In the genomic region with DNA sequence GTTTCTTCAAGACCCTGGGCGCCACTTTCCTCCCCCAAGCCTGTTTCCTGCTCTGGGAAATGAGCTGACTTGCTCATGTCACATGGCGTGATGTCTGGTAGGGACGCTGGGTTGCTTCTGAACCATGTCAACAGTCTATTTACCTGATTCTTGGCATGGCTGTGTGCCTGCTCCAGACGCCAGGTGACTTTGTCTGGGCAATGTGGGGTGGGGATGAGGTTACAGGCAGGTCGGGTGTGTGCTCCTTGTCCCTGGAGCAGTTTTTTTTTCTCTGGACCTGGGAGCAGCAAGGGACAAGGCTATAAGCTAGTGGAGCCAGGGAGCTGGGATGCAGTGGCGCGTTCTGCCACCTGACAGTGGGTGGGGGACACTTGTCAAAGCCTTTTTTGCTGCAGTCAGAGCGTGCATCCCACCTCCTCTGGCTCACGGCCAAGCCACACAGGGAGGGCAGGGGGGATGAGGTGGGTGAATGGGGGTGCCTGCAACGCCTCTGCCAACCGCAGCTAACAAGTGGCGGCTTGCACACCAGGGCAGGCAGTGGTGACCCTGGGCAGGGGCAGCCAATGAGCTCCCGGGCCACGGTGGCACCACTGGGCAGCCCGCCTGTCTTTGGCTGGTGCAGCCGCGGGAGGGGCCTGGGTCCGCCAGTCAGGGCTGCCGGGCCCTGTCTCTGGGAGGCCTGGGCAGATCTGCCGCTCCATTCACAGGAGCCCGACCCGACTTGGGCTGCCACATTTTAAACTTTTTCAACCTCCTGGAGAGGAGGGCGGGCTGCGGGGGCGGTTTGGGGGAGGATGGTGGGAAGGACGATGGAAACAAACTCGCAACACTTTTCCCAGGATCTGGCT, we compare ENCODE assay signal across 8 cellular contexts. TPM values are rescaled to one million over a fixed set of nuclear protein-coding genes. Genes with fewer than 3 reads are reported as not detected.
DNase-seq lines count a peak whose midpoint lies in the region; ATAC-seq, FAIRE-seq and TF ChIP-seq lines count a peak whose summit lies in the region.

No MANE protein-coding gene starts in this region.

- H3K36me3 ChIP-seq in colonic mucosa (no peaks in the 10 kb centered on the region), HepG2 (replicated peaks in 1 of 2; ENCODE audit: control insufficient read depth in 1 of 2, insufficient read depth in 2 of 2, low read length in 2 of 2) (peaks cover 3 to 12% of the 10 kb centered on the region in 2 experiments; a peak in 4 of 5 replicates)

- in situ Hi-C loops in HepG2 (cut with HindIII; ENCODE audit: extremely low pct_ligation_motif_present, low pct_unique_long_range_greater_than_20kb): loop anchor here (10.0 to 25.0 kb wide), 2 partner anchors 244 to 367 kb away; partner anchors contain the start of genes CHST3 and SPOCK2

- 14% methylated on average over 11 of the region's 27 CpGs for WGBS in HepG2 (ENCODE audit: low lambda C conversion rate)

- ATAC-seq in HG03066 (IDR thresholded peaks at IDR 0.05; ENCODE audit: low read depth, unreplicated experiment) (peak; percentile 34), HepG2 (peak; percentile 82), HG02970 (IDR thresholded peaks at IDR 0.05; ENCODE audit: low FRiP score, unreplicated experiment) (no peak)

- peak overlapping the region; percentile 76 for H3K4me2 ChIP-seq in HepG2 (ENCODE audit: low read depth, low read length)

- H3K27me3 Mint-ChIP-seq in activated CD4-positive, alpha-beta T cell treated with anti-CD3 and anti-CD28 coated beads, Interleukin-2, amount 10 ng/mL, durations not matched to agents 24 days and 14 days: no peaks in the 10 kb centered on the region

- H4K20me1 ChIP-seq in HepG2 (ENCODE audit: insufficient read depth, low read length): no peaks in the 10 kb centered on the region

- peak overlapping the region; percentile 86 for H3K27ac ChIP-seq in colonic mucosa
- H3K27ac ChIP-seq in HepG2 (ENCODE audit: extremely low read length, insufficient read depth, low read length): peak overlapping the region; percentile 91

- CTCF ChIA-PET in HepG2 (lab: Yijun Ruan, JAX; ENCODE audit: low intra/inter-chr PET ratio, low total read pairs): no interaction called here

- H3K9ac ChIP-seq in colonic mucosa (ENCODE audit: low read depth in 2 of 2, low read length in 2 of 2) (peak overlapping the region; percentile 41 to 75), HepG2 (ENCODE audit: insufficient read depth, low read depth, low read length) (peak overlapping the region; percentile 69)

- peak in 1 of 2 experiments; percentile 44; a peak in 1 of 4 replicates for TF ChIP-seq EP300 in HepG2 (IDR thresholded peaks at IDR 0.05; ENCODE audit: low read depth in 2 of 2, low read length in 2 of 2)
- TF ChIP-seq EP300 in HepG2 (CRISPR knock-in tag; IDR thresholded peaks at IDR 0.05; ENCODE audit: borderline replicate concordance): peak; percentile 35; the same call in 1 of the 2 replicates

- no peaks in the 10 kb centered on the region for H3K27me3 ChIP-seq in colonic mucosa
- H3K27me3 ChIP-seq in HepG2 (ENCODE audit: control insufficient read depth in 1 of 2, insufficient read depth in 2 of 2, low read length in 2 of 2): no peaks in the 10 kb centered on the region

- peaks cover 26% of the 10 kb centered on the region for H3K36me3 Mint-ChIP-seq in activated CD4-positive, alpha-beta T cell treated with anti-CD3 and anti-CD28 coated beads, Interleukin-2, amount 10 ng/mL, durations not matched to agents 24 days and 14 days (ENCODE audit: low read depth)

- peak overlapping the region; percentile 88 for H3K4me3 Mint-ChIP-seq in activated CD4-positive, alpha-beta T cell treated with anti-CD3 and anti-CD28 coated beads, Interleukin-2, amount 10 ng/mL, durations not matched to agents 24 days and 14 days

- POLR2A ChIA-PET in HepG2 (lab: Yijun Ruan, JAX): interaction anchor here (0.5 to 3.9 kb wide), 15 partner anchors 9 to 481 kb away, joined by 3 to 70 read pairs (median 4); partner anchors contain the start of genes ANAPC16, ASCC1, DDIT4 and DNAJB12

- TSS peak; percentile 29 for BruUV-seq in HepG2 (replicated peaks; lab: Mats Ljungman, UMichigan)

- no peak overlapping the region for H2AFZ ChIP-seq in HepG2 (ENCODE audit: low read length)

- intact Hi-C loops in activated CD4-positive, alpha-beta T cell treated with anti-CD3 and anti-CD28 coated beads, Interleukin-2, amount 10 ng/mL, durations not matched to agents 24 days and 14 days (cut with micrococcal nuclease): loop anchor here (1.0 to 10.0 kb wide), 3 partner anchors 11 to 397 kb away; partner anchors contain the start of gene SPOCK2
- intact Hi-C loops in colonic mucosa (cut with DNase I) (loop anchor here (2.0 kb wide), 1 partner anchor 57 kb away; no protein-coding TSS in a partner anchor), HepG2 (cut with micrococcal nuclease; ENCODE audit: unreplicated experiment) (no loop called here)

- no peak for TF ChIP-seq RAD21 in HepG2 (CRISPR knock-in tag; IDR thresholded peaks at IDR 0.05)

- DNase-seq in GM12865 (ENCODE audit: low read depth): peak; percentile 96
- peak; percentile 97 for DNase-seq in NCI-H226
- peak; percentile 93 for DNase-seq in activated CD4-positive, alpha-beta T cell treated with anti-CD3 and anti-CD28 coated beads, Interleukin-2, amount 10 ng/mL, durations not matched to agents 24 days and 14 days
- DNase-seq in colonic mucosa: peak; percentile 87
- DNase-seq in HepG2 (ENCODE audit: low spot score): peak; percentile 91
- peak; percentile 73 to 86 for DNase-seq in stimulated activated CD4-positive, alpha-beta T cell treated with anti-CD3 and anti-CD28 coated beads, Interleukin-2, amount 100 ng/mL, for 48 hours

- peak overlapping the region; percentile 99 for H3K27ac Mint-ChIP-seq in activated CD4-positive, alpha-beta T cell treated with anti-CD3 and anti-CD28 coated beads, Interleukin-2, amount 10 ng/mL, durations not matched to agents 24 days and 14 days

- peak overlapping the region; percentile 48 for H3K4me3 ChIP-seq in GM12865 (ENCODE audit: low read depth, low read length)
- H3K4me3 ChIP-seq in colonic mucosa: no peak overlapping the region
- H3K4me3 ChIP-seq in HepG2 (replicated peaks in 1 of 3; ENCODE audit: insufficient read depth in 1 of 3, low read depth in 2 of 3, low read length in 3 of 3): peak overlapping the region; percentile 13 to 65 (median 22); a peak in 4 of 6 replicates

- H3K9me3 Mint-ChIP-seq in activated CD4-positive, alpha-beta T cell treated with anti-CD3 and anti-CD28 coated beads, Interleukin-2, amount 10 ng/mL, durations not matched to agents 24 days and 14 days: no peaks in the 10 kb centered on the region

- peaks cover 81% of the 10 kb centered on the region for H3K4me1 Mint-ChIP-seq in activated CD4-positive, alpha-beta T cell treated with anti-CD3 and anti-CD28 coated beads, Interleukin-2, amount 10 ng/mL, durations not matched to agents 24 days and 14 days

- H3K9me3 ChIP-seq in colonic mucosa (no peaks in the 10 kb centered on the region), HepG2 (ENCODE audit: low read length) (no peaks in the 10 kb centered on the region)

- peak; percentile 72 for FAIRE-seq in HepG2 (lab: Jason Lieb, UNC)

- TF ChIP-seq CTCF in GM12865 (IDR thresholded peaks at IDR 0.05; ENCODE audit: insufficient read depth, low read depth, low read length, missing control alignments) (peak; percentile 18), colonic mucosa (IDR thresholded peaks at IDR 0.05) (peak; percentile 20), HepG2 (CRISPR knock-in tag; IDR thresholded peaks at IDR 0.05) (peak; percentile 54)

- H3K4me1 ChIP-seq in colonic mucosa (peaks cover 20% of the 10 kb centered on the region), HepG2 (ENCODE audit: insufficient read depth, low read length) (peaks cover 95% of the 10 kb centered on the region)

- H3K79me2 ChIP-seq in HepG2 (ENCODE audit: insufficient read depth, low read length): no peaks in the 10 kb centered on the region

- TF ChIP-seq POLR2A in HepG2 (IDR thresholded peaks at IDR 0.05; ENCODE audit: insufficient read depth in 1 of 2, low read depth in 2 of 2, low read length in 2 of 2): no peak

RNA-seq across cellular contexts. Expression of gene DNAJB12, which starts 22.9 kb away (rescaled TPM):
- 32.5 and 35.1 TPM in 2 replicates for total RNA-seq in activated CD4-positive, alpha-beta T cell treated with anti-CD3 and anti-CD28 coated beads, Interleukin-2, amount 10 ng/mL, durations not matched to agents 24 days and 14 days
- total RNA-seq in colonic mucosa: 10 to 100 TPM; 29.4 to 37.9 TPM
- 11.4 and 18.2 TPM in 2 replicates for total RNA-seq in HepG2 (2016; rRNA removed; fragmentation: Illumina TruSeq; extraction: Trizol)
- 3.9 and 5.0 TPM in 2 replicates for total RNA-seq in HepG2 (2016; cell fraction: cytosol; rRNA removed; fragmentation: Illumina TruSeq; extraction: Trizol; ENCODE audit: low read depth)
- total RNA-seq in HepG2 (2016; cell fraction: insoluble cytoplasmic fraction; rRNA removed; fragmentation: Illumina TruSeq; extraction: Trizol): 9.2 and 19.9 TPM in 2 replicates
- total RNA-seq in HepG2 (2016; cell fraction: membrane; rRNA removed; fragmentation: Illumina TruSeq; extraction: Trizol): 6.8 and 7.7 TPM in 2 replicates
- total RNA-seq in HepG2 (2016; cell fraction: nucleus; rRNA removed; fragmentation: Illumina TruSeq; extraction: Trizol): 18.8 and 22.8 TPM in 2 replicates
- 10.8 and 13.6 TPM in 2 replicates for polyA plus RNA-seq in HepG2 (2011; rRNA removed)
- polyA plus RNA-seq in HepG2 (2011; cell fraction: cytosol; rRNA removed): 8.7 and 9.8 TPM in 2 replicates
- 21.4 and 23.3 TPM in 2 replicates for polyA plus RNA-seq in HepG2 (2011; cell fraction: nucleus; rRNA removed)
- polyA plus RNA-seq in HepG2 (2012): 11.6 and 13.7 TPM in 2 replicates
- 3.5 TPM in 2 replicates for polyA plus RNA-seq in HepG2 (2016; cell fraction: cytosol; fragmentation: Illumina TruSeq; extraction: Trizol; ENCODE audit: low read depth)
- 9.6 and 12.1 TPM in 2 replicates for polyA plus RNA-seq in HepG2 (2016; cell fraction: insoluble cytoplasmic fraction; fragmentation: Illumina TruSeq; extraction: Trizol; ENCODE audit: low read depth)
- polyA plus RNA-seq in HepG2 (2016; cell fraction: membrane; fragmentation: Illumina TruSeq; extraction: Trizol; ENCODE audit: low read depth): 5.2 and 5.7 TPM in 2 replicates
- polyA plus RNA-seq in HepG2 (2016; cell fraction: nucleus; fragmentation: Illumina TruSeq; extraction: Trizol; ENCODE audit: insufficient read depth, low read depth): 30.8 and 32.2 TPM in 2 replicates
- 15.9 and 24.1 TPM in 2 replicates for polyA minus RNA-seq in HepG2 (2011; rRNA and poly(A)+ RNA removed; ENCODE audit: low replicate concordance)
- polyA minus RNA-seq in HepG2 (2011; cell fraction: cytosol; rRNA and poly(A)+ RNA removed): 8.8 and 8.9 TPM in 2 replicates
- 18.4 and 18.9 TPM in 2 replicates for polyA minus RNA-seq in HepG2 (2011; cell fraction: nucleus; rRNA and poly(A)+ RNA removed)

RNA-seq across cellular contexts. Expression of gene DDIT4, which starts 58.1 kb away (rescaled TPM):
- 260 and 271 TPM in 2 replicates for total RNA-seq in activated CD4-positive, alpha-beta T cell treated with anti-CD3 and anti-CD28 coated beads, Interleukin-2, amount 10 ng/mL, durations not matched to agents 24 days and 14 days
- total RNA-seq in colonic mucosa (100 to 1,000 TPM in 1 of 2 donors, 10 to 100 TPM in 1; 45.5 to 147 TPM), HepG2 (2016; rRNA removed; fragmentation: Illumina TruSeq; extraction: Trizol) (35.2 and 35.6 TPM in 2 replicates)
- 17.3 and 17.4 TPM in 2 replicates for total RNA-seq in HepG2 (2016; cell fraction: cytosol; rRNA removed; fragmentation: Illumina TruSeq; extraction: Trizol; ENCODE audit: low read depth)
- total RNA-seq in HepG2 (2016; cell fraction: insoluble cytoplasmic fraction; rRNA removed; fragmentation: Illumina TruSeq; extraction: Trizol): 35.9 and 37.2 TPM in 2 replicates
- total RNA-seq in HepG2 (2016; cell fraction: membrane; rRNA removed; fragmentation: Illumina TruSeq; extraction: Trizol): 34.5 and 35.2 TPM in 2 replicates
- total RNA-seq in HepG2 (2016; cell fraction: nucleus; rRNA removed; fragmentation: Illumina TruSeq; extraction: Trizol): 19.2 and 19.4 TPM in 2 replicates
- polyA plus RNA-seq in HepG2 (2011; rRNA removed): 40.7 and 78.9 TPM in 2 replicates
- polyA plus RNA-seq in HepG2 (2011; cell fraction: cytosol; rRNA removed): 47.3 and 59.3 TPM in 2 replicates
- 73.1 and 98.3 TPM in 2 replicates for polyA plus RNA-seq in HepG2 (2011; cell fraction: nucleus; rRNA removed)
- 82.2 and 137 TPM in 2 replicates for polyA plus RNA-seq in HepG2 (2012)
- polyA plus RNA-seq in HepG2 (2016; cell fraction: cytosol; fragmentation: Illumina TruSeq; extraction: Trizol; ENCODE audit: low read depth): 3.8 and 5.2 TPM in 2 replicates
- polyA plus RNA-seq in HepG2 (2016; cell fraction: insoluble cytoplasmic fraction; fragmentation: Illumina TruSeq; extraction: Trizol; ENCODE audit: low read depth): 24.9 and 26.7 TPM in 2 replicates
- polyA plus RNA-seq in HepG2 (2016; cell fraction: membrane; fragmentation: Illumina TruSeq; extraction: Trizol; ENCODE audit: low read depth): 8.1 and 8.4 TPM in 2 replicates
- polyA plus RNA-seq in HepG2 (2016; cell fraction: nucleus; fragmentation: Illumina TruSeq; extraction: Trizol; ENCODE audit: insufficient read depth, low read depth): 27.3 and 28.4 TPM in 2 replicates
- polyA minus RNA-seq in HepG2 (2011; rRNA and poly(A)+ RNA removed; ENCODE audit: low replicate concordance): 150 and 161 TPM in 2 replicates
- 74.7 and 77.2 TPM in 2 replicates for polyA minus RNA-seq in HepG2 (2011; cell fraction: cytosol; rRNA and poly(A)+ RNA removed)
- 51.2 and 56.2 TPM in 2 replicates for polyA minus RNA-seq in HepG2 (2011; cell fraction: nucleus; rRNA and poly(A)+ RNA removed)
